In genomic region chr3:56806407-56806806, GRCh38 we compare ENCODE assay signal across 22 cellular contexts. TPM values are rescaled to one million over a fixed set of nuclear protein-coding genes. Genes with fewer than 3 reads are reported as not detected.
DNase-seq lines count a peak whose midpoint lies in the region; ATAC-seq and TF ChIP-seq lines count a peak whose summit lies in the region.
"Had no signal": no experiment of that assay in that cellular context is flagged by ENCODE, and none has a peak within 500 bp of the region (broad histone marks: within the 10 kb centered on the region; RNA-seq: fewer than 3 reads in every experiment).

No MANE protein-coding gene starts in this region.

- ATAC-seq in SK-N-SH treated with all-trans-retinoic acid at 6 μM for 48 hours, result no peak
- ATAC-seq in stimulated activated naive CD8-positive, alpha-beta T cell treated with anti-CD3 and anti-CD28 coated beads, Interleukin-15, amount 100 ng/mL, for 72 hours, result no peak
- ATAC-seq: activated naive CD4-positive, alpha-beta T cell treated with anti-CD3 and anti-CD28 coated beads, Interleukin-2, amount 50 U/mL, for 72 hours; HCT116; heart left ventricle; left colon had no signal

- no peaks in the 10 kb centered on the region for H3K27me3 Mint-ChIP-seq in stimulated activated naive CD8-positive, alpha-beta T cell treated with anti-CD3 and anti-CD28 coated beads, Interleukin-15, amount 100 ng/mL, for 72 hours
- H3K27me3 Mint-ChIP-seq: memory B cell had no signal

- no peaks in the 10 kb centered on the region for H3K9me2 ChIP-seq in SK-N-SH

- WGBS in SK-N-SH (ENCODE audit: low lambda C conversion rate), result 100% methylated on average over 1 of the region's 5 CpGs

- no peak for TF ChIP-seq RAD21 in SK-N-SH (IDR thresholded peaks at IDR 0.05; ENCODE audit: low read length)

- H3K9me3 ChIP-seq in SK-N-SH, result no peaks in the 10 kb centered on the region
- H3K9me3 ChIP-seq in ascending aorta, result no peaks in the 10 kb centered on the region
- H3K9me3 ChIP-seq: heart left ventricle, neutrophil, tibial artery had no signal

- H3K27ac ChIP-seq in SK-N-SH (ENCODE audit: low read depth in 2 of 2, low read length in 1 of 2) (peak overlapping the region in 1 of 2 experiments; percentile 61; a peak in 1 of 4 replicates), ascending aorta (no peak overlapping the region)
- H3K27ac ChIP-seq: neutrophil, tibial artery had no signal

- H3K4me1 Mint-ChIP-seq in stimulated activated naive CD8-positive, alpha-beta T cell treated with anti-CD3 and anti-CD28 coated beads, Interleukin-15, amount 100 ng/mL, for 72 hours, result peaks cover 26% of the 10 kb centered on the region

- H3K27me3 ChIP-seq in SK-N-SH (ENCODE audit: insufficient read depth) (no peaks in the 10 kb centered on the region), ascending aorta (no peaks in the 10 kb centered on the region)
- H3K27me3 ChIP-seq: heart left ventricle, tibial artery had no signal

- H4K20me1 ChIP-seq in SK-N-SH (ENCODE audit: insufficient read depth), result no peaks in the 10 kb centered on the region

- H3K9me3 Mint-ChIP-seq in stimulated activated naive CD8-positive, alpha-beta T cell treated with anti-CD3 and anti-CD28 coated beads, Interleukin-15, amount 100 ng/mL, for 72 hours, result no peaks in the 10 kb centered on the region
- H3K9me3 Mint-ChIP-seq: activated naive CD4-positive, alpha-beta T cell treated with anti-CD3 and anti-CD28 coated beads, Interleukin-2, amount 50 U/mL, for 72 hours; memory B cell had no signal

- no peaks in the 10 kb centered on the region for H3K36me3 ChIP-seq in SK-N-SH (replicated peaks in 1 of 2; ENCODE audit: control insufficient read depth in 1 of 2, insufficient read depth in 2 of 2, low read length in 1 of 2)
- H3K36me3 ChIP-seq in ascending aorta, result no peaks in the 10 kb centered on the region
- H3K36me3 ChIP-seq: heart left ventricle, neutrophil, tibial artery had no signal

- CTCF ChIA-PET in SK-N-SH (lab: Yijun Ruan, JAX), result interaction anchor here (0.8 to 11.3 kb wide), 6 partner anchors 48 to 183 kb away, joined by 3 to 195 read pairs (median 4); no protein-coding TSS in a partner anchor

- TF ChIP-seq EP300 in SK-N-SH (IDR thresholded peaks at IDR 0.05; ENCODE audit: borderline replicate concordance in 1 of 2, low read depth in 1 of 2, low read length in 1 of 2), result no peak

- H3F3A ChIP-seq in SK-N-SH (replicated peaks; ENCODE audit: insufficient read depth), result no peaks in the 10 kb centered on the region

- H3K4me3 ChIP-seq in SK-N-SH (ENCODE audit: low read depth in 2 of 2, low read length in 1 of 2), result no peak overlapping the region
- no peak overlapping the region for H3K4me3 ChIP-seq in ascending aorta
- H3K4me3 ChIP-seq: heart left ventricle, tibial artery had no signal

- POLR2A ChIA-PET in SK-N-SH (lab: Yijun Ruan, JAX), result interaction anchor here (1.6 kb wide), 1 partner anchor 11 kb away, joined by 5 read pairs; no protein-coding TSS in a partner anchor

- H3K9ac ChIP-seq in SK-N-SH, result no peak overlapping the region

- no peak for TF ChIP-seq CTCF in SK-N-SH (IDR thresholded peaks at IDR 0.05)
- no peak for TF ChIP-seq CTCF in ascending aorta (IDR thresholded peaks at IDR 0.05)

- H3K27ac Mint-ChIP-seq in stimulated activated naive CD8-positive, alpha-beta T cell treated with anti-CD3 and anti-CD28 coated beads, Interleukin-15, amount 100 ng/mL, for 72 hours, result no peak overlapping the region
- H3K27ac Mint-ChIP-seq: activated naive CD4-positive, alpha-beta T cell treated with anti-CD3 and anti-CD28 coated beads, Interleukin-2, amount 50 U/mL, for 72 hours; memory B cell had no signal

- intact Hi-C loops in head of caudate nucleus (cut with DNase I), result no loop called here
- intact Hi-C loops in ascending aorta (cut with DNase I), result no loop called here

- H2AFZ ChIP-seq in SK-N-SH (ENCODE audit: low read depth), result no peak overlapping the region

- DNase-seq in SK-N-SH (no peak), head of caudate nucleus (peak in 35 of 42 donors; percentile 9 to 73 (median 48)), putamen (ENCODE audit: low spot score) (peak; percentile 43), DMS53 (lab: John Stamatoyannopoulos, UW) (no peak), NCI-H1105 treated with DMSO at 0.1 percent for 48 hours (lab: John Stamatoyannopoulos, UW) (no peak), ascending aorta (ENCODE audit: low spot score in 2 of 2) (no peak)
- no peak for DNase-seq in stimulated activated naive CD8-positive, alpha-beta T cell treated with anti-CD3 and anti-CD28 coated beads, Interleukin-15, amount 100 ng/mL, for 72 hours
- DNase-seq: activated CD8-positive, alpha-beta memory T cell treated with anti-CD3 and anti-CD28 coated beads, Interleukin-2, amount 50 U/mL, for 4 hours; COR-L47; heart left ventricle; Kasumi-1; left colon; NCI-H187; NCI-H774; stimulated activated CD4-positive, alpha-beta T cell treated with anti-CD3 and anti-CD28 coated beads, Interleukin-4, amount 100 ng/mL, for 24 hours; stimulated activated naive CD4-positive, alpha-beta T cell treated with Interleukin-2 at 50 U/mL for 16 hours; tibial artery had no signal

- no peaks in the 10 kb centered on the region for H3K79me2 ChIP-seq in SK-N-SH (ENCODE audit: insufficient read depth)

- no peak overlapping the region for H3K4me3 Mint-ChIP-seq in stimulated activated naive CD8-positive, alpha-beta T cell treated with anti-CD3 and anti-CD28 coated beads, Interleukin-15, amount 100 ng/mL, for 72 hours
- H3K4me3 Mint-ChIP-seq: memory B cell had no signal

- peaks cover 0 to 17% of the 10 kb centered on the region in 2 experiments; a peak in 2 of 4 replicates for H3K4me1 ChIP-seq in SK-N-SH (ENCODE audit: control insufficient read depth in 1 of 2, insufficient read depth in 2 of 2, low read depth in 1 of 2, low read length in 1 of 2)
- peaks cover 0 to under 1% of the 10 kb centered on the region in 2 donors for H3K4me1 ChIP-seq in ascending aorta

- no peak overlapping the region for H3K4me2 ChIP-seq in SK-N-SH

TF ChIP-seq in SK-N-SH, 30 proteins besides CTCF, POLR2A, EP300 and RAD21:
- TF ChIP-seq EZH2phosphoT487 (IDR thresholded peaks at IDR 0.05; ENCODE audit: borderline replicate concordance, low read depth) (no peak), MXI1 (IDR thresholded peaks at IDR 0.05; ENCODE audit: low read depth, low read length) (peak; percentile 18; the same call in 1 of the 2 replicates), YY1 (IDR thresholded peaks at IDR 0.05; ENCODE audit: low read depth) (no peak), CHD2 (IDR thresholded peaks at IDR 0.05; ENCODE audit: low read length, partially characterized antibody) (no peak), POLR2AphosphoS5 (IDR thresholded peaks at IDR 0.05; ENCODE audit: low read depth, low read length) (no peak), GATA2 (CRISPR knock-in tag; IDR thresholded peaks at IDR 0.05) (no peak), TAF1 (IDR thresholded peaks at IDR 0.05; ENCODE audit: borderline replicate concordance, low read depth, low read length) (no peak), USF1 (IDR thresholded peaks at IDR 0.05; ENCODE audit: borderline replicate concordance, low read depth) (no peak), FOXJ3 (CRISPR knock-in tag; IDR thresholded peaks at IDR 0.05) (0 out of 2 replicates have a peak, but pooled peaks have one; percentile 49), NFIC (IDR thresholded peaks at IDR 0.05; ENCODE audit: borderline replicate concordance) (no peak), FOSL2 (IDR thresholded peaks at IDR 0.05; ENCODE audit: borderline replicate concordance, low read depth) (no peak), ELF1 (IDR thresholded peaks at IDR 0.05) (no peak)
- TF ChIP-seq, protein P1, sequence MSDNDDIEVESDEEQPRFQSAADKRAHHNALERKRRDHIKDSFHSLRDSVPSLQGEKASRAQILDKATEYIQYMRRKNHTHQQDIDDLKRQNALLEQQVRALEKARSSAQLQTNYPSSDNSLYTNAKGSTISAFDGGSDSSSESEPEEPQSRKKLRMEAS (IDR thresholded peaks at IDR 0.05; ENCODE audit: low read depth), result no peak

TF ChIP-seq in SK-N-SH treated with all-trans-retinoic acid at 6 μM for 48 hours, 23 proteins besides CTCF, POLR2A, EP300 and RAD21 (continues in another document):
- TF ChIP-seq ZFP3 (CRISPR knock-in tag; IDR thresholded peaks at IDR 0.05) (no peak), CREB5 (CRISPR knock-in tag; IDR thresholded peaks at IDR 0.05; ENCODE audit: low read depth) (no peak), TCF4 (CRISPR knock-in tag; IDR thresholded peaks at IDR 0.05; ENCODE audit: borderline replicate concordance) (no peak), ISL1 (CRISPR knock-in tag; IDR thresholded peaks at IDR 0.05) (no peak), BACH2 (CRISPR knock-in tag; IDR thresholded peaks at IDR 0.05; ENCODE audit: borderline replicate concordance) (no peak), ZNF70 (CRISPR knock-in tag; IDR thresholded peaks at IDR 0.05) (no peak), TOX (CRISPR knock-in tag; IDR thresholded peaks at IDR 0.05; ENCODE audit: borderline replicate concordance) (no peak), CSDC2 (CRISPR knock-in tag; IDR thresholded peaks at IDR 0.05) (no peak), OSR1 (CRISPR knock-in tag; IDR thresholded peaks at IDR 0.05) (no peak)

RNA-seq across cellular contexts. Expression of gene ARHGEF3, which starts 4.7 kb away (rescaled TPM):
- polyA plus RNA-seq in SK-N-SH (2012; rRNA removed), result 5.7 and 5.9 TPM in 2 replicates
- 5.8 and 6.1 TPM in 2 replicates for polyA plus RNA-seq in SK-N-SH (2012; cell fraction: cytosol; rRNA removed)
- polyA plus RNA-seq in SK-N-SH (2012; cell fraction: nucleus; rRNA removed), result 7.0 and 7.1 TPM in 2 replicates
- total RNA-seq in ascending aorta, result 16.8 TPM

Comparison
In these comparisons a context has a peak if more than half of its experiments do, and no peak if none do; other contexts are left out.
1. DNase-seq: peak in head of caudate nucleus (35 of 42) and putamen (single experiment); none in SK-N-SH (single experiment), DMS53 (single experiment), NCI-H1105 treated with DMSO at 0.1 percent for 48 hours (single experiment), ascending aorta (0 of 2) and stimulated activated naive CD8-positive, alpha-beta T cell treated with anti-CD3 and anti-CD28 coated beads, Interleukin-15, amount 100 ng/mL, for 72 hours (0 of 2).